In the genomic region with DNA sequence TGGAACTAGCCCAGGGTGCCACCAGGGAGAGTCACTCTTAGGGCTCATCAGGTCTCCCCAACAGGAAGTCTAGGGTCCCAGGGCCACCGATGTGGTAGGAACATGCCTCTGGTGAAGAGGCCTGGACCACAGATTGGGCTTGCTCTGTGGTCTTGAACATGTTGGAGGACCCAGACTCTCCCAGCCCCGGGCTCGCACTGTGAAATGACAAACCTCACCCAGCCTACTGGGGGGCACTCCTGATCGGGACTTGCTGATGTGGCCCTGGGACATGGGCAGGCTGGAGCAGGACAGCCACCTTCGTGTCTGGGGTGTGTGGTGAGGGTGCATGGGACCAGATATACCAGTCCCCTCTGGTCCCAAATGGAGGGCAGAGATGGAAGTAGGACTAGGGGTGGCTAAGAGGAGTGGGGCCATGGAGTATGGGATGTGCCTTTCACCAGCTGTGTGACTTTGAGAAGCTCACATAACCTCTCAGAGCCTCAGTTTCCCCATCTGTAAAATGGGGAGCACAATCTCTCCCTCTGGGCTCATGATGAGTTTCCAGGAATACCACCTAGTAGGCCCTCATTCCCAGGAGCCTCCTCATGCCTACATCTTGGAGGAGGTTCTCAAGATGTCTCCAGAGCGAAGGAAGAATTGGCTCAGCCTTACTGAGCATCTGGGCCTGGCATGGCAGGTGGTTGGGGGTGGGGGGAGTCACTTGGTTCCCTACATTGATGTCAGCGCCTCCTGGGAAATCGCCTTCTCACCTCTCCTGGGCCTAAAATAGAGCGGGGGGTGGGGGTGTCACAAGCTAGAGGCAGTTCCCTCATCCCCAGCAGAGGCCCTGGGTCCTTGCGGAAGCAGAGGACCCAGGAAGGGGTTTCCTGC, we compare ENCODE assay signal across 1 cellular context.
TF ChIP-seq lines count a peak whose summit lies in the region.

No MANE protein-coding gene starts in this region.

TF ChIP-seq in IMR-90, 13 proteins besides CTCF, POLR2A, EP300 and RAD21:
- TF ChIP-seq BHLHE40 (IDR thresholded peaks at IDR 0.05; ENCODE audit: low read depth, low read length), result no peak
TF ChIP-seq in IMR-90: peak in this region for 0.
